ENCODE assay signal across 9 cellular contexts in genomic region chr5:172793577-172794488, GRCh38. TPM values are rescaled to one million over a fixed set of nuclear protein-coding genes. Genes with fewer than 3 reads are reported as not detected.
DNase-seq lines count a peak whose midpoint lies in the region; ATAC-seq and TF ChIP-seq lines count a peak whose summit lies in the region.
"Had no signal": no experiment of that assay in that cellular context is flagged by ENCODE, and none has a peak within 500 bp of the region (broad histone marks: within the 10 kb centered on the region; RNA-seq: fewer than 3 reads in every experiment).

No MANE protein-coding gene starts in this region.

- no peaks in the 10 kb centered on the region for H3K27me3 ChIP-seq in smooth muscle cell (ENCODE audit: low read depth)
- H3K27me3 ChIP-seq: SJCRH30 had no signal

- ATAC-seq in GM21619 (IDR thresholded peaks at IDR 0.05; ENCODE audit: unreplicated experiment) (peak; percentile 50), HG03139 (IDR thresholded peaks at IDR 0.05; ENCODE audit: unreplicated experiment) (no peak), GM18505 (IDR thresholded peaks at IDR 0.05; ENCODE audit: unreplicated experiment) (no peak), HG03039 (IDR thresholded peaks at IDR 0.05; ENCODE audit: unreplicated experiment) (no peak)

- H3K4me1 ChIP-seq in smooth muscle cell (ENCODE audit: low read depth): peaks cover 7% of the 10 kb centered on the region

- H3K4me2 ChIP-seq in smooth muscle cell: no peak overlapping the region

- peak overlapping the region; percentile 74 for H3K27ac ChIP-seq in smooth muscle cell (ENCODE audit: low read depth)
- H3K27ac ChIP-seq: SJCRH30 had no signal

- no peak overlapping the region for H3K4me3 ChIP-seq in smooth muscle cell
- H3K4me3 ChIP-seq: SJCRH30 had no signal

- no peaks in the 10 kb centered on the region for H4K20me1 ChIP-seq in smooth muscle cell (ENCODE audit: low read depth)

- H3K9ac ChIP-seq in smooth muscle cell (ENCODE audit: low read depth): no peak overlapping the region

- H3F3A ChIP-seq in smooth muscle cell (ENCODE audit: low read depth): no peaks in the 10 kb centered on the region

- H3K79me2 ChIP-seq in smooth muscle cell (ENCODE audit: low read depth): no peaks in the 10 kb centered on the region

- DNase-seq in RPMI8226 (peak; percentile 21), fibroblast of peridontal ligament (ENCODE audit: extremely low read depth) (peak; percentile 57), smooth muscle cell (lab: John Stamatoyannopoulos, UW; ENCODE audit: unreplicated experiment) (no peak), NCI-H2171 (lab: John Stamatoyannopoulos, UW) (no peak)
- DNase-seq: SJCRH30 had no signal

- no peak for TF ChIP-seq CTCF in smooth muscle cell (IDR thresholded peaks at IDR 0.05; ENCODE audit: borderline replicate concordance, insufficient read depth, poor library complexity, severe bottlenecking)

- WGBS in smooth muscle cell (ENCODE audit: low lambda C conversion rate): 92% methylated on average over 17 of the region's 17 CpGs

- no peaks in the 10 kb centered on the region for H3K36me3 ChIP-seq in smooth muscle cell (ENCODE audit: low read depth)
- H3K36me3 ChIP-seq: SJCRH30 had no signal

- no peak for TF ChIP-seq POLR2A in GM18505 (IDR thresholded peaks at IDR 0.05; ENCODE audit: borderline replicate concordance, extremely low read depth, insufficient read depth, insufficient read length)

- H3K9me3 ChIP-seq in smooth muscle cell (replicated peaks; ENCODE audit: low read depth): no peaks in the 10 kb centered on the region
- H3K9me3 ChIP-seq: SJCRH30 had no signal

- H2AFZ ChIP-seq in smooth muscle cell (ENCODE audit: low read depth): no peak overlapping the region

RNA-seq across cellular contexts. Expression of gene DUSP1, which starts 22.8 kb away (rescaled TPM):
- total RNA-seq in smooth muscle cell: 751 and 817 TPM in 2 replicates
- polyA plus RNA-seq in smooth muscle cell: 656 and 995 TPM in 2 replicates

RNA-seq across cellular contexts. Expression of gene ERGIC1, which starts 40.2 kb away (rescaled TPM):
- total RNA-seq in smooth muscle cell: 135 and 140 TPM in 2 replicates
- 33.2 and 38.2 TPM in 2 replicates for polyA plus RNA-seq in smooth muscle cell

Comparison
In these comparisons a context has a peak if more than half of its experiments do, and no peak if none do; other contexts are left out.
1. DNase-seq: peak in RPMI8226 (single experiment) and fibroblast of peridontal ligament (single experiment); none in smooth muscle cell (single experiment) and NCI-H2171 (single experiment).